Comparison of ENCODE assay signal across 8 cellular contexts in genomic region chr15:78872155-78872971, GRCh38. TPM values are rescaled to one million over a fixed set of nuclear protein-coding genes. Genes with fewer than 3 reads are reported as not detected.
DNase-seq lines count a peak whose midpoint lies in the region; ATAC-seq and TF ChIP-seq lines count a peak whose summit lies in the region.

MORF4L1 (plus strand) TSS chr15:78872890; CDS start chr15:78873018, 128 bp downstream.

- H3K27me3 Mint-ChIP-seq in WTC11 (ENCODE audit: low read depth): no peaks in the 10 kb centered on the region

- WGBS in mammary epithelial cell (ENCODE audit: low coverage, missing lambda C conversion rate): 35% methylated on average over 14 of the region's 52 CpGs

- ATAC-seq in GM18909 (IDR thresholded peaks at IDR 0.05; ENCODE audit: poor library complexity, unreplicated experiment) (peak; percentile 82), HG03196 (IDR thresholded peaks at IDR 0.05; ENCODE audit: unreplicated experiment) (peak; percentile 81), WTC11 (peak; percentile 92)

- no peaks in the 10 kb centered on the region for H3K9me3 ChIP-seq in A673 (ENCODE audit: low read depth, low read length, poor library complexity, severe bottlenecking)
- H3K9me3 ChIP-seq in mammary epithelial cell (replicated peaks; ENCODE audit: insufficient read depth, low read length): no peaks in the 10 kb centered on the region
- no peaks in the 10 kb centered on the region for H3K9me3 ChIP-seq in iPS-20b (ENCODE audit: insufficient read depth, low read depth, low read length)
- H3K9me3 ChIP-seq in skeletal muscle tissue (ENCODE audit: control insufficient read depth in 3 of 3, low read length in 3 of 3): no peaks in the 10 kb centered on the region

- in situ Hi-C loops in mammary epithelial cell (cut with MboI; ENCODE audit: low sequenced_read_pairs in 2 of 2): no loop called here

- H3K36me3 ChIP-seq in A673 (ENCODE audit: insufficient read depth, low read length, poor library complexity, severe bottlenecking): no peaks in the 10 kb centered on the region
- H3K36me3 ChIP-seq in mammary epithelial cell (ENCODE audit: insufficient read depth, low read length): no peaks in the 10 kb centered on the region
- peaks cover 4% of the 10 kb centered on the region; the same call in 1 of the 2 replicates for H3K36me3 ChIP-seq in iPS-20b (ENCODE audit: insufficient read depth, low read depth, low read length)
- peaks cover 0 to 4% (median 0%) of the 10 kb centered on the region in 3 donors for H3K36me3 ChIP-seq in skeletal muscle tissue (ENCODE audit: control insufficient read depth in 3 of 3, insufficient read depth in 3 of 3, low read length in 3 of 3)

- H3K4me3 Mint-ChIP-seq in WTC11: peak within 1 kb of the TSS; percentile 100

- H3K4me2 ChIP-seq in mammary epithelial cell (ENCODE audit: insufficient read depth, low read depth, low read length): peak within 1 kb of the TSS; percentile 93

- TF ChIP-seq CTCF in A673 (conservative IDR thresholded peaks at IDR 0.05; ENCODE audit: low read depth, low read length): no peak
- no peak for TF ChIP-seq CTCF in WTC11 (IDR thresholded peaks at IDR 0.05)
- no peak for TF ChIP-seq CTCF in mammary epithelial cell (conservative IDR thresholded peaks at IDR 0.05 in 1 of 2, IDR thresholded peaks at IDR 0.05 in 1 of 2; ENCODE audit: extremely low read depth in 1 of 2, insufficient read depth in 1 of 2, low read depth in 1 of 2, low read length in 2 of 2)

- peaks cover 45% of the 10 kb centered on the region for H3K79me2 ChIP-seq in mammary epithelial cell (ENCODE audit: insufficient read depth, low read length)

- H3K9me3 Mint-ChIP-seq in WTC11: no peaks in the 10 kb centered on the region

- intact Hi-C loops in A673 (cut with micrococcal nuclease; ENCODE audit: unreplicated experiment) (loop anchor here (5.0 kb wide), 1 partner anchor 1190 kb away; no protein-coding TSS in a partner anchor), mammary epithelial cell (cut with micrococcal nuclease) (loop anchor here (5.0 kb wide), 1 partner anchor 110 kb away; no protein-coding TSS in a partner anchor)

- peaks cover 37% of the 10 kb centered on the region for H3K4me1 Mint-ChIP-seq in WTC11

- H3K4me1 ChIP-seq in A673 (ENCODE audit: insufficient read depth, low read length, poor library complexity, severe bottlenecking) (peaks cover 22% of the 10 kb centered on the region), mammary epithelial cell (ENCODE audit: insufficient read depth, low read length) (peaks cover under 1% of the 10 kb centered on the region), iPS-20b (ENCODE audit: insufficient read depth, low read length) (peaks cover 3% of the 10 kb centered on the region; the same call in 1 of the 2 replicates), skeletal muscle tissue (ENCODE audit: control insufficient read depth in 3 of 3, insufficient read depth in 3 of 3, low read length in 3 of 3) (peaks cover 14 to 21% (median 15%) of the 10 kb centered on the region in 3 donors)

- H3K36me3 Mint-ChIP-seq in WTC11: peaks cover 9% of the 10 kb centered on the region

- H3K27ac ChIP-seq in A673 (ENCODE audit: low read depth, low read length, poor library complexity, severe bottlenecking) (peak within 1 kb of the TSS; percentile 100), mammary epithelial cell (ENCODE audit: insufficient read depth, low read depth, low read length) (peak within 1 kb of the TSS; percentile 97), iPS-20b (ENCODE audit: low read length) (peak within 1 kb of the TSS; percentile 99), skeletal muscle tissue (ENCODE audit: low read depth, low read length) (peak within 1 kb of the TSS; percentile 100)

- POLR2A ChIA-PET in A673 (lab: Charles Lee; ENCODE audit: low non-redundant PET) (interaction anchor here (0.7 kb wide), 3 partner anchors 16 to 1667 kb away, joined by 3 to 21 read pairs (median 15); no protein-coding TSS in a partner anchor), WTC11 (lab: Charles Lee) (interaction anchor here (0.5 to 2.9 kb wide), 7 partner anchors 10 to 307 kb away, joined by 3 to 13 read pairs (median 5); partner anchors contain the start of gene CHRNA5)

- peak; percentile 97 for DNase-seq in A673 (ENCODE audit: low spot score)
- peak; percentile 97 for DNase-seq in NCI-H226
- peak; percentile 98 for DNase-seq in WTC11 (ENCODE audit: low spot score)
- peak; percentile 93 for DNase-seq in mammary epithelial cell

- BruUV-seq in A673 (replicated peaks; lab: Mats Ljungman, UMichigan): TSS peak; percentile 88
- TSS peak; percentile 48 for BruUV-seq in mammary epithelial cell (replicated peaks; lab: Mats Ljungman, UMichigan)

- CTCF ChIA-PET in A673 (lab: Charles Lee) (interaction anchor here (0.6 kb wide), 1 partner anchor 42 kb away, joined by 7 read pairs; no protein-coding TSS in a partner anchor), WTC11 (lab: Charles Lee) (interaction anchor here (0.6 to 3.6 kb wide), 17 partner anchors 11 to 557 kb away, joined by 3 to 20 read pairs (median 3); partner anchors contain the start of genes ADAMTS7 and CHRNA3), mammary epithelial cell (lab: Charles Lee; ENCODE audit: low non-redundant PET) (interaction anchor here (0.5 to 0.6 kb wide), 2 partner anchors 12 to 61 kb away, joined by 3 to 15 read pairs; partner anchors contain the start of gene ADAMTS7)

- peak within 1 kb of the TSS; percentile 95 for H2AFZ ChIP-seq in mammary epithelial cell (ENCODE audit: low read depth, low read length)

- H3K27me3 ChIP-seq in A673 (replicated peaks; ENCODE audit: insufficient read depth, low read depth, low read length, poor library complexity): no peaks in the 10 kb centered on the region
- no peaks in the 10 kb centered on the region for H3K27me3 ChIP-seq in mammary epithelial cell (ENCODE audit: insufficient read depth, low read length)
- no peaks in the 10 kb centered on the region for H3K27me3 ChIP-seq in iPS-20b (ENCODE audit: insufficient read depth, low read length)
- H3K27me3 ChIP-seq in skeletal muscle tissue (ENCODE audit: control insufficient read depth in 3 of 3, insufficient read depth in 3 of 3, low read length in 3 of 3): no peaks in the 10 kb centered on the region

- H3K9ac ChIP-seq in mammary epithelial cell (ENCODE audit: insufficient read depth, low read length) (peak within 1 kb of the TSS; percentile 99), iPS-20b (ENCODE audit: low read depth, low read length) (peak within 1 kb of the TSS; percentile 100), skeletal muscle tissue (ENCODE audit: low read depth in 1 of 3, low read length in 3 of 3) (peak within 1 kb of the TSS; percentile 100)

- dilution Hi-C loops in mammary epithelial cell (cut with HindIII; ENCODE audit: low sequenced_read_pairs): no loop called here

- H4K20me1 ChIP-seq in mammary epithelial cell (ENCODE audit: insufficient read depth, low read length): peaks cover 16% of the 10 kb centered on the region

- H3K4me3 ChIP-seq in A673 (ENCODE audit: low read depth, low read length, poor library complexity, severe bottlenecking): peak within 1 kb of the TSS; percentile 78
- peak within 1 kb of the TSS; percentile 63 to 100 (median 95) for H3K4me3 ChIP-seq in mammary epithelial cell (replicated peaks in 1 of 3; ENCODE audit: insufficient read depth in 1 of 3, low read depth in 2 of 3, low read length in 3 of 3)
- peak within 1 kb of the TSS; percentile 86 for H3K4me3 ChIP-seq in iPS-20b (ENCODE audit: low read length)
- H3K4me3 ChIP-seq in skeletal muscle tissue (ENCODE audit: low read length in 3 of 3): peak within 1 kb of the TSS; percentile 93 to 100 (median 100)

- peak within 1 kb of the TSS; percentile 100 for H3K27ac Mint-ChIP-seq in WTC11

TF ChIP-seq in WTC11, 78 proteins besides CTCF, POLR2A, EP300 and RAD21 (continues in another document):
- TF ChIP-seq CREM (CRISPR knock-in tag; IDR thresholded peaks at IDR 0.05): peak; percentile 95
- TF ChIP-seq SP1 (CRISPR knock-in tag; conservative IDR thresholded peaks at IDR 0.05): peak; percentile 84
- TF ChIP-seq FOXK1 (CRISPR knock-in tag; IDR thresholded peaks at IDR 0.05): peak; percentile 66; the same call in 1 of the 2 replicates
- TF ChIP-seq AR (CRISPR knock-in tag; IDR thresholded peaks at IDR 0.05): no peak
- no peak for TF ChIP-seq ZMAT4 (CRISPR knock-in tag; IDR thresholded peaks at IDR 0.05)
- no peak for TF ChIP-seq JUN (CRISPR knock-in tag; IDR thresholded peaks at IDR 0.05)
- peak; percentile 89; the same call in 1 of the 2 replicates for TF ChIP-seq ATF1 (CRISPR knock-in tag; IDR thresholded peaks at IDR 0.05)
- peak; percentile 93 for TF ChIP-seq NFYB (CRISPR knock-in tag; conservative IDR thresholded peaks at IDR 0.05; ENCODE audit: low read depth)

RNA-seq across cellular contexts. Expression of gene MORF4L1, which starts in this region (rescaled TPM):
- total RNA-seq in A673 (2021) (428 and 451 TPM in 2 replicates), WTC11 (2021) (487 to 511 TPM (median 503 TPM) in 3 replicates), mammary epithelial cell (100 to 1,000 TPM; 236 to 275 TPM), skeletal muscle tissue (382 TPM)
- 193 TPM for polyA plus RNA-seq in mammary epithelial cell
- polyA minus RNA-seq in mammary epithelial cell: 163 TPM

Comparison
In these comparisons a context has a peak if more than half of its experiments do, and no peak if none do; other contexts are left out.
1. Peak in every context shown above with its lines: DNase-seq, ATAC-seq, H3K4me3 ChIP-seq and H3K27ac ChIP-seq.